ENCODE assay signal across 22 cellular contexts in genomic region chr2:138023976-138024375, GRCh38.
"Had no signal": no experiment of that assay in that cellular context is flagged by ENCODE, and none has a peak within 500 bp of the region (broad histone marks: within the 10 kb centered on the region; RNA-seq: fewer than 3 reads in every experiment).

No MANE protein-coding gene starts in this region.

- H3K36me3 Mint-ChIP-seq: immature natural killer cell; naive thymus-derived CD8-positive, alpha-beta T cell; stimulated activated effector memory CD8-positive, alpha-beta T cell treated with anti-CD3 and anti-CD28 coated beads, Interleukin-12 subunit alpha, Interleukin-12 subunit beta, amount 100 ng/mL, for 72 hours had no signal

- H3K27me3 Mint-ChIP-seq: effector memory CD8-positive, alpha-beta T cell; naive thymus-derived CD8-positive, alpha-beta T cell had no signal

- H3K4me1 ChIP-seq: lower lobe of right lung, pancreas, right lobe of liver, stomach, thyroid gland, upper lobe of left lung had no signal

- H3K9me3 Mint-ChIP-seq: effector memory CD8-positive, alpha-beta T cell; naive thymus-derived CD8-positive, alpha-beta T cell; nephron progenitor cell; stimulated activated effector memory CD8-positive, alpha-beta T cell treated with anti-CD3 and anti-CD28 coated beads, Interleukin-12 subunit alpha, Interleukin-12 subunit beta, amount 100 ng/mL, for 72 hours had no signal

- H3K27ac Mint-ChIP-seq: effector memory CD8-positive, alpha-beta T cell; immature natural killer cell; naive thymus-derived CD8-positive, alpha-beta T cell; nephron progenitor cell; stimulated activated effector memory CD8-positive, alpha-beta T cell treated with anti-CD3 and anti-CD28 coated beads, Interleukin-12 subunit alpha, Interleukin-12 subunit beta, amount 100 ng/mL, for 72 hours had no signal

- H3K27me3 ChIP-seq: pancreas, right lobe of liver, stomach, thyroid gland, upper lobe of left lung had no signal

- H3K4me3 ChIP-seq: coronary artery, lower lobe of right lung, pancreas, right lobe of liver, stomach, thyroid gland, upper lobe of left lung had no signal

- H3K4me3 Mint-ChIP-seq: effector memory CD8-positive, alpha-beta T cell; immature natural killer cell; naive thymus-derived CD8-positive, alpha-beta T cell; nephron progenitor cell; stimulated activated effector memory CD8-positive, alpha-beta T cell treated with anti-CD3 and anti-CD28 coated beads, Interleukin-12 subunit alpha, Interleukin-12 subunit beta, amount 100 ng/mL, for 72 hours had no signal

- DNase-seq: dermis blood vessel endothelial cell; effector memory CD8-positive, alpha-beta T cell; hypothalamus; immature natural killer cell; islet precursor cell; kidney glomerular epithelial cell; left ventricle myocardium superior; lower lobe of right lung; naive thymus-derived CD8-positive, alpha-beta T cell; nephron progenitor cell; occipital lobe; pancreas; right lobe of liver; small intestine; stimulated activated CD4-positive, alpha-beta T cell treated with anti-CD3 and anti-CD28 coated beads, Interleukin-2, amount 100 ng/mL, for 24 hours; stimulated activated CD4-positive, alpha-beta T cell treated with anti-CD3 and anti-CD28 coated beads, Interleukin-4, amount 100 ng/mL, for 24 hours; stimulated activated naive CD4-positive, alpha-beta T cell treated with Interleukin-2 at 50 U/mL for 16 hours; stomach; thyroid gland; upper lobe of left lung had no signal

- H3K9me3 ChIP-seq: lower lobe of right lung, pancreas, right lobe of liver, stomach, thyroid gland, upper lobe of left lung had no signal

- H3K4me1 Mint-ChIP-seq: immature natural killer cell; naive thymus-derived CD8-positive, alpha-beta T cell; stimulated activated effector memory CD8-positive, alpha-beta T cell treated with anti-CD3 and anti-CD28 coated beads, Interleukin-12 subunit alpha, Interleukin-12 subunit beta, amount 100 ng/mL, for 72 hours had no signal

- H3K36me3 ChIP-seq: lower lobe of right lung, pancreas, right lobe of liver, stomach, thyroid gland, upper lobe of left lung had no signal

- H3K27ac ChIP-seq: coronary artery, lower lobe of right lung, pancreas, right lobe of liver, stomach, thyroid gland, upper lobe of left lung had no signal
